ENCODE assay signal across 23 cellular contexts in the genomic region with DNA sequence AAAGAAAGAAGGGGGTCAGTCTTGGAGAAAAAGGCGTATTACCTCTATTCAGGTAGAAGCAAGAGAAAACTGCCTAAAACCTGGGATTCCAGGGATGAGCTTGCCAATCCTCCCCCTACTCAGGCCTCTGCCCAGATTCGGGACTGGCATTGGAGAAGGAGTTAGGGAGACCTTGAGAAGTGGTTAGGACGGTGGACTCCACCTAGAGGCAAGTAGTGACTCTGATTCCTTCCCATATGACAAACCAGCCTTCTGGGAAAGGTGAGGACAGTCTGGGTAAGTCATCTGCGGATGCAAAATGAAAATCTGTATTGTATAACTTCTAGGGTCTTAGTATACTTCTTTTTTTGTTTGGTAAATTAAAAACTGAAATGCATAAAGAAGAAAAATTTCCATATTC. TPM values are rescaled to one million over a fixed set of nuclear protein-coding genes. Genes with fewer than 3 reads are reported as not detected.
DNase-seq lines count a peak whose midpoint lies in the region; ATAC-seq, FAIRE-seq and TF ChIP-seq lines count a peak whose summit lies in the region.
"Had no signal": no experiment of that assay in that cellular context is flagged by ENCODE, and none has a peak within 500 bp of the region (broad histone marks: within the 10 kb centered on the region; RNA-seq: fewer than 3 reads in every experiment).

No MANE protein-coding gene starts in this region.

- no peak for TF ChIP-seq RAD21 in HepG2 (CRISPR knock-in tag; IDR thresholded peaks at IDR 0.05)

- peaks cover 41% of the 10 kb centered on the region for H3K4me1 Mint-ChIP-seq in endodermal cell

- H3K36me3 ChIP-seq in HepG2 (replicated peaks in 1 of 2; ENCODE audit: control insufficient read depth in 1 of 2, insufficient read depth in 2 of 2, low read length in 2 of 2) (no peaks in the 10 kb centered on the region), right lobe of liver (no peaks in the 10 kb centered on the region), endodermal cell (ENCODE audit: control insufficient read depth, insufficient read depth, low read length) (no peaks in the 10 kb centered on the region), mammary epithelial cell (ENCODE audit: insufficient read depth, low read length) (no peaks in the 10 kb centered on the region), esophagus muscularis mucosa (no peaks in the 10 kb centered on the region)
- H3K36me3 ChIP-seq: MG63 had no signal

- CTCF ChIA-PET in HepG2 (lab: Yijun Ruan, JAX; ENCODE audit: low intra/inter-chr PET ratio, low total read pairs) (no interaction called here), mammary epithelial cell (lab: Charles Lee; ENCODE audit: low non-redundant PET) (no interaction called here), RWPE1 (lab: Yijun Ruan, JAX) (interaction anchor here (0.7 kb wide), 1 partner anchor 26 kb away, joined by 3 read pairs; no protein-coding TSS in a partner anchor)

- FAIRE-seq in HepG2 (lab: Jason Lieb, UNC) = no peak
- FAIRE-seq: H54 had no signal

- H3K79me2 ChIP-seq in HepG2 (ENCODE audit: insufficient read depth, low read length) (no peaks in the 10 kb centered on the region), mammary epithelial cell (ENCODE audit: insufficient read depth, low read length) (peaks cover 22% of the 10 kb centered on the region)

- H3K4me3 ChIP-seq in HepG2 (replicated peaks in 1 of 3; ENCODE audit: insufficient read depth in 1 of 3, low read depth in 2 of 3, low read length in 3 of 3) = no peak overlapping the region
- no peak overlapping the region for H3K4me3 ChIP-seq in right lobe of liver
- H3K4me3 ChIP-seq in endodermal cell (ENCODE audit: low read length) = peak overlapping the region; percentile 22
- H3K4me3 ChIP-seq in mammary epithelial cell (replicated peaks in 1 of 3; ENCODE audit: insufficient read depth in 1 of 3, low read depth in 2 of 3, low read length in 3 of 3) = no peak overlapping the region
- no peak overlapping the region for H3K4me3 ChIP-seq in esophagus muscularis mucosa
- H3K4me3 ChIP-seq: MG63, PC-9, SK-N-MC had no signal

- H3K9me3 ChIP-seq in HepG2 (ENCODE audit: low read length) (no peaks in the 10 kb centered on the region), right lobe of liver (no peaks in the 10 kb centered on the region), endodermal cell (ENCODE audit: control insufficient read depth, low read length) (no peaks in the 10 kb centered on the region), mammary epithelial cell (replicated peaks; ENCODE audit: insufficient read depth, low read length) (no peaks in the 10 kb centered on the region), esophagus muscularis mucosa (no peaks in the 10 kb centered on the region)
- H3K9me3 ChIP-seq: Caco-2, MG63 had no signal

- H3K36me3 Mint-ChIP-seq in endodermal cell (ENCODE audit: low read depth) = peaks cover 2% of the 10 kb centered on the region

- no peaks in the 10 kb centered on the region for H3K9me3 Mint-ChIP-seq in endodermal cell
- H3K9me3 Mint-ChIP-seq: CD4-positive, CD25-positive, alpha-beta regulatory T cell had no signal

- in situ Hi-C loops in HepG2 (cut with HindIII; ENCODE audit: extremely low pct_ligation_motif_present, low pct_unique_long_range_greater_than_20kb) (loop anchor here (10.0 kb wide), 1 partner anchor 64 kb away; no protein-coding TSS in a partner anchor), mammary epithelial cell (cut with MboI; ENCODE audit: low sequenced_read_pairs in 2 of 2) (loop anchor here (10.0 kb wide), 1 partner anchor 56 kb away; no protein-coding TSS in a partner anchor)

- ATAC-seq in HepG2 (peak; percentile 40; the same call in 1 of the 3 replicates), right lobe of liver (no peak)

- H3K27me3 Mint-ChIP-seq in endodermal cell (ENCODE audit: insufficient read depth) = no peaks in the 10 kb centered on the region
- H3K27me3 Mint-ChIP-seq: B cell had no signal

- POLR2A ChIA-PET in HepG2 (lab: Yijun Ruan, JAX) = no interaction called here
- POLR2A ChIA-PET in RWPE1 (lab: Yijun Ruan, JAX; ENCODE audit: low non-redundant PET) = no interaction called here

- H2AFZ ChIP-seq in HepG2 (ENCODE audit: low read length) = no peak overlapping the region
- H2AFZ ChIP-seq in mammary epithelial cell (ENCODE audit: low read depth, low read length) = no peak overlapping the region
- H2AFZ ChIP-seq: PC-9 had no signal

- H4K20me1 ChIP-seq in HepG2 (ENCODE audit: insufficient read depth, low read length) = no peaks in the 10 kb centered on the region
- no peaks in the 10 kb centered on the region for H4K20me1 ChIP-seq in mammary epithelial cell (ENCODE audit: insufficient read depth, low read length)

- H3K4me2 ChIP-seq in HepG2 (ENCODE audit: low read depth, low read length) = no peak overlapping the region
- no peak overlapping the region for H3K4me2 ChIP-seq in mammary epithelial cell (ENCODE audit: insufficient read depth, low read depth, low read length)
- H3K4me2 ChIP-seq: PC-9 had no signal

- dilution Hi-C loops in mammary epithelial cell (cut with HindIII; ENCODE audit: low sequenced_read_pairs) = no loop called here

- no peak overlapping the region for H3K27ac ChIP-seq in HepG2 (ENCODE audit: extremely low read length, insufficient read depth, low read length)
- no peak overlapping the region for H3K27ac ChIP-seq in right lobe of liver
- H3K27ac ChIP-seq in VCaP = no peak overlapping the region
- no peak overlapping the region for H3K27ac ChIP-seq in endodermal cell (ENCODE audit: low read depth, low read length)
- no peak overlapping the region for H3K27ac ChIP-seq in mammary epithelial cell (ENCODE audit: insufficient read depth, low read depth, low read length)
- H3K27ac ChIP-seq in esophagus muscularis mucosa (replicated peaks in 1 of 4) = no peak overlapping the region
- H3K27ac ChIP-seq in RWPE1 = no peak overlapping the region
- H3K27ac ChIP-seq: 22Rv1, PC-9, SK-N-MC had no signal

- WGBS in HepG2 (ENCODE audit: low lambda C conversion rate) = 94% methylated on average over 4 of the region's 4 CpGs
- 94% methylated on average over 3 of the region's 4 CpGs for WGBS in right lobe of liver (ENCODE audit: insufficient coverage, low coverage, low lambda C conversion rate, missing lambda C conversion rate)
- 74 to 92% methylated on average over 2 to 4 of the region's 4 CpGs for WGBS in endodermal cell (ENCODE audit: insufficient coverage in 1 of 2, insufficient read length in 1 of 2), 2 experiments
- 88% methylated on average over 4 of the region's 4 CpGs for WGBS in mammary epithelial cell (ENCODE audit: low coverage, missing lambda C conversion rate)
- WGBS in esophagus muscularis mucosa = 91% methylated on average over 4 of the region's 4 CpGs

- H3K9ac ChIP-seq in HepG2 (ENCODE audit: insufficient read depth, low read depth, low read length) = no peak overlapping the region
- H3K9ac ChIP-seq in endodermal cell (ENCODE audit: extremely low read depth, low read length, poor library complexity, severe bottlenecking) = no peak overlapping the region
- no peak overlapping the region for H3K9ac ChIP-seq in mammary epithelial cell (ENCODE audit: insufficient read depth, low read length)

- no peak for DNase-seq in HepG2 (ENCODE audit: low spot score)
- no peak for DNase-seq in right lobe of liver
- DNase-seq in endodermal cell = no peak
- no peak for DNase-seq in stimulated activated CD4-positive, alpha-beta T cell treated with anti-CD3 and anti-CD28 coated beads, Interleukin-4, amount 100 ng/mL, for 1 hour
- DNase-seq in mammary epithelial cell = no peak
- no peak for DNase-seq in esophagus muscularis mucosa (ENCODE audit: extremely low spot score)
- DNase-seq in RWPE1 (ENCODE audit: low spot score) = no peak
- DNase-seq: Caco-2; CD4-positive, CD25-positive, alpha-beta regulatory T cell; GF-D8; Kasumi-1; MG63; NCI-H1048; NCI-H1436; NCI-H1930; NCI-H226; PC-9; Right ventricle myocardium superior had no signal

- H3K27ac Mint-ChIP-seq in endodermal cell = no peak overlapping the region
- H3K27ac Mint-ChIP-seq: B cell; CD4-positive, CD25-positive, alpha-beta regulatory T cell had no signal

- H3K4me1 ChIP-seq in HepG2 (ENCODE audit: insufficient read depth, low read length) (peaks cover 9% of the 10 kb centered on the region; the same call in 1 of the 2 replicates), right lobe of liver (no peaks in the 10 kb centered on the region), endodermal cell (ENCODE audit: control insufficient read depth, insufficient read depth, low read length) (peaks cover 3% of the 10 kb centered on the region), mammary epithelial cell (ENCODE audit: insufficient read depth, low read length) (no peaks in the 10 kb centered on the region), esophagus muscularis mucosa (peaks cover 0 to 15% (median 12%) of the 10 kb centered on the region in 4 donors)

- no peak overlapping the region for H3K4me3 Mint-ChIP-seq in endodermal cell
- H3K4me3 Mint-ChIP-seq: B cell; CD4-positive, CD25-positive, alpha-beta regulatory T cell had no signal

- TF ChIP-seq EP300 in HepG2 (IDR thresholded peaks at IDR 0.05; ENCODE audit: low read depth in 2 of 2, low read length in 2 of 2) = no peak
- TF ChIP-seq EP300 in HepG2 (CRISPR knock-in tag; IDR thresholded peaks at IDR 0.05; ENCODE audit: borderline replicate concordance) = no peak
- no peak for TF ChIP-seq EP300 in esophagus muscularis mucosa (IDR thresholded peaks at IDR 0.05)

- H3K27me3 ChIP-seq in HepG2 (ENCODE audit: control insufficient read depth in 1 of 2, insufficient read depth in 2 of 2, low read length in 2 of 2) (no peaks in the 10 kb centered on the region), right lobe of liver (no peaks in the 10 kb centered on the region), endodermal cell (ENCODE audit: control insufficient read depth, insufficient read depth, low read length, poor library complexity, severe bottlenecking) (no peaks in the 10 kb centered on the region), mammary epithelial cell (ENCODE audit: insufficient read depth, low read length) (no peaks in the 10 kb centered on the region), esophagus muscularis mucosa (no peaks in the 10 kb centered on the region)
- H3K27me3 ChIP-seq: MG63 had no signal

- TF ChIP-seq POLR2A in HepG2 (IDR thresholded peaks at IDR 0.05; ENCODE audit: insufficient read depth in 1 of 2, low read depth in 2 of 2, low read length in 2 of 2) (no peak), right lobe of liver (IDR thresholded peaks at IDR 0.05) (no peak), esophagus muscularis mucosa (IDR thresholded peaks at IDR 0.05; ENCODE audit: low read depth) (no peak)

- TF ChIP-seq CTCF in HepG2 (CRISPR knock-in tag; IDR thresholded peaks at IDR 0.05) (no peak), right lobe of liver (IDR thresholded peaks at IDR 0.05) (no peak), VCaP (conservative IDR thresholded peaks at IDR 0.05) (0 out of 2 replicates have a peak, but pooled peaks have one; percentile 16), endodermal cell (conservative IDR thresholded peaks at IDR 0.05) (peak; percentile 64), mammary epithelial cell (conservative IDR thresholded peaks at IDR 0.05 in 1 of 2, IDR thresholded peaks at IDR 0.05 in 1 of 2; ENCODE audit: extremely low read depth in 1 of 2, insufficient read depth in 1 of 2, low read depth in 1 of 2, low read length in 2 of 2) (no peak), esophagus muscularis mucosa (IDR thresholded peaks at IDR 0.05) (no peak), RWPE1 (conservative IDR thresholded peaks at IDR 0.05; ENCODE audit: low read depth) (no peak)

- intact Hi-C loops in HepG2 (cut with micrococcal nuclease; ENCODE audit: unreplicated experiment) = no loop called here
- intact Hi-C loops in right lobe of liver (cut with DNase I) = no loop called here
- intact Hi-C loops in mammary epithelial cell (cut with micrococcal nuclease) = no loop called here
- intact Hi-C loops in esophagus muscularis mucosa (cut with DNase I) = loop anchor here (10.0 kb wide), 1 partner anchor 796 kb away; no protein-coding TSS in a partner anchor

- BruUV-seq in HepG2 (replicated peaks; lab: Mats Ljungman, UMichigan) (no TSS peak), mammary epithelial cell (replicated peaks; lab: Mats Ljungman, UMichigan) (no TSS peak)

RNA-seq across cellular contexts. Expression of a gene that starts 43.8 kb away (rescaled TPM):
- total RNA-seq in HepG2 (2016; rRNA removed; fragmentation: Illumina TruSeq; extraction: Trizol) (7.3 and 9.5 TPM in 2 replicates), right lobe of liver (1 to 10 TPM; 2.0 to 4.0 (median 3.5) TPM), endodermal cell (1 to 10 TPM; 9.2 to 9.5 TPM), mammary epithelial cell (1 to 10 TPM; 6.8 to 10.0 TPM), esophagus muscularis mucosa (1 to 10 TPM; 1.2 to 2.1 (median 1.5) TPM)
- 0.81 and 0.97 TPM in 2 replicates for total RNA-seq in HepG2 (2016; cell fraction: cytosol; rRNA removed; fragmentation: Illumina TruSeq; extraction: Trizol; ENCODE audit: low read depth)
- 6.8 and 8.5 TPM in 2 replicates for total RNA-seq in HepG2 (2016; cell fraction: insoluble cytoplasmic fraction; rRNA removed; fragmentation: Illumina TruSeq; extraction: Trizol)
- total RNA-seq in HepG2 (2016; cell fraction: membrane; rRNA removed; fragmentation: Illumina TruSeq; extraction: Trizol) = 3.8 and 4.3 TPM in 2 replicates
- total RNA-seq in HepG2 (2016; cell fraction: nucleus; rRNA removed; fragmentation: Illumina TruSeq; extraction: Trizol) = 9.5 and 10.9 TPM in 2 replicates
- polyA plus RNA-seq in HepG2 (2011; rRNA removed) (3.1 and 3.6 TPM in 2 replicates), mammary epithelial cell (1.9 TPM)
- 1.6 and 1.8 TPM in 2 replicates for polyA plus RNA-seq in HepG2 (2011; cell fraction: cytosol; rRNA removed)
- polyA plus RNA-seq in HepG2 (2011; cell fraction: nucleus; rRNA removed) = 5.5 and 5.7 TPM in 2 replicates
- 2.5 and 3.1 TPM in 2 replicates for polyA plus RNA-seq in HepG2 (2012)
- polyA plus RNA-seq in HepG2 (2016; cell fraction: cytosol; fragmentation: Illumina TruSeq; extraction: Trizol; ENCODE audit: low read depth) = 0.32 and 0.38 TPM in 2 replicates
- polyA plus RNA-seq in HepG2 (2016; cell fraction: insoluble cytoplasmic fraction; fragmentation: Illumina TruSeq; extraction: Trizol; ENCODE audit: low read depth) = 4.0 TPM in 2 replicates
- polyA plus RNA-seq in HepG2 (2016; cell fraction: membrane; fragmentation: Illumina TruSeq; extraction: Trizol; ENCODE audit: low read depth) = 1.1 and 1.2 TPM in 2 replicates
- 9.4 and 10.0 TPM in 2 replicates for polyA plus RNA-seq in HepG2 (2016; cell fraction: nucleus; fragmentation: Illumina TruSeq; extraction: Trizol; ENCODE audit: insufficient read depth, low read depth)
- polyA minus RNA-seq in HepG2 (2011; rRNA and poly(A)+ RNA removed; ENCODE audit: low replicate concordance) = 4.8 and 8.5 TPM in 2 replicates
- 7.0 and 7.6 TPM in 2 replicates for polyA minus RNA-seq in HepG2 (2011; cell fraction: cytosol; rRNA and poly(A)+ RNA removed)
- 17.0 and 21.4 TPM in 2 replicates for polyA minus RNA-seq in HepG2 (2011; cell fraction: nucleus; rRNA and poly(A)+ RNA removed)
- 5.1 TPM for polyA plus RNA-seq in endodermal cell (2013, experiment 1 of 2)
- 5.3 TPM for polyA plus RNA-seq in endodermal cell (2013, experiment 2 of 2)
- polyA minus RNA-seq in mammary epithelial cell = 6.3 TPM

RNA-seq across cellular contexts. Expression of a gene that starts 44.9 kb away (rescaled TPM):
- total RNA-seq in HepG2 (2016; rRNA removed; fragmentation: Illumina TruSeq; extraction: Trizol) (26.7 and 44.8 TPM in 2 replicates), right lobe of liver (10 to 100 TPM; 11.4 to 17.6 (median 12.1) TPM), endodermal cell (10 to 100 TPM; 13.2 to 13.8 TPM), mammary epithelial cell (10 to 100 TPM; 14.0 to 23.4 TPM), esophagus muscularis mucosa (10 to 100 TPM; 14.1 to 19.3 (median 16.7) TPM)
- 5.3 and 6.8 TPM in 2 replicates for total RNA-seq in HepG2 (2016; cell fraction: cytosol; rRNA removed; fragmentation: Illumina TruSeq; extraction: Trizol; ENCODE audit: low read depth)
- total RNA-seq in HepG2 (2016; cell fraction: insoluble cytoplasmic fraction; rRNA removed; fragmentation: Illumina TruSeq; extraction: Trizol) = 25.8 and 43.2 TPM in 2 replicates
- total RNA-seq in HepG2 (2016; cell fraction: membrane; rRNA removed; fragmentation: Illumina TruSeq; extraction: Trizol) = 38.7 and 41.1 TPM in 2 replicates
- 19.6 and 20.4 TPM in 2 replicates for total RNA-seq in HepG2 (2016; cell fraction: nucleus; rRNA removed; fragmentation: Illumina TruSeq; extraction: Trizol)
- polyA plus RNA-seq in HepG2 (2011; rRNA removed) (29.7 and 34.5 TPM in 2 replicates), mammary epithelial cell (12.5 TPM)
- 14.1 and 21.7 TPM in 2 replicates for polyA plus RNA-seq in HepG2 (2011; cell fraction: cytosol; rRNA removed)
- polyA plus RNA-seq in HepG2 (2011; cell fraction: nucleus; rRNA removed) = 10.6 and 13.5 TPM in 2 replicates
- 23.4 and 27.8 TPM in 2 replicates for polyA plus RNA-seq in HepG2 (2012)
- 8.1 and 13.3 TPM in 2 replicates for polyA plus RNA-seq in HepG2 (2016; cell fraction: cytosol; fragmentation: Illumina TruSeq; extraction: Trizol; ENCODE audit: low read depth)
- polyA plus RNA-seq in HepG2 (2016; cell fraction: insoluble cytoplasmic fraction; fragmentation: Illumina TruSeq; extraction: Trizol; ENCODE audit: low read depth) = 46.7 and 49.7 TPM in 2 replicates
- 27.1 and 37.0 TPM in 2 replicates for polyA plus RNA-seq in HepG2 (2016; cell fraction: membrane; fragmentation: Illumina TruSeq; extraction: Trizol; ENCODE audit: low read depth)
- polyA plus RNA-seq in HepG2 (2016; cell fraction: nucleus; fragmentation: Illumina TruSeq; extraction: Trizol; ENCODE audit: insufficient read depth, low read depth) = 28.9 and 30.4 TPM in 2 replicates
- 5.5 and 13.2 TPM in 2 replicates for polyA minus RNA-seq in HepG2 (2011; rRNA and poly(A)+ RNA removed; ENCODE audit: low replicate concordance)
- polyA minus RNA-seq in HepG2 (2011; cell fraction: cytosol; rRNA and poly(A)+ RNA removed) = 8.6 and 10.6 TPM in 2 replicates
- polyA minus RNA-seq in HepG2 (2011; cell fraction: nucleus; rRNA and poly(A)+ RNA removed) = 13.6 and 26.7 TPM in 2 replicates
- polyA plus RNA-seq in endodermal cell (2013, experiment 1 of 2) = 22.0 TPM
- 22.1 TPM for polyA plus RNA-seq in endodermal cell (2013, experiment 2 of 2)
- polyA minus RNA-seq in mammary epithelial cell = 6.5 TPM

Comparison
In these comparisons a context has a peak if more than half of its experiments do, and no peak if none do; other contexts are left out.
1. CTCF ChIP-seq: peak in VCaP (single experiment) and endodermal cell (single experiment); none in HepG2 (single experiment), right lobe of liver (0 of 4), mammary epithelial cell (0 of 2), esophagus muscularis mucosa (0 of 3) and RWPE1 (single experiment).